19 cellular contexts compared by ENCODE assay signal in the genomic region with DNA sequence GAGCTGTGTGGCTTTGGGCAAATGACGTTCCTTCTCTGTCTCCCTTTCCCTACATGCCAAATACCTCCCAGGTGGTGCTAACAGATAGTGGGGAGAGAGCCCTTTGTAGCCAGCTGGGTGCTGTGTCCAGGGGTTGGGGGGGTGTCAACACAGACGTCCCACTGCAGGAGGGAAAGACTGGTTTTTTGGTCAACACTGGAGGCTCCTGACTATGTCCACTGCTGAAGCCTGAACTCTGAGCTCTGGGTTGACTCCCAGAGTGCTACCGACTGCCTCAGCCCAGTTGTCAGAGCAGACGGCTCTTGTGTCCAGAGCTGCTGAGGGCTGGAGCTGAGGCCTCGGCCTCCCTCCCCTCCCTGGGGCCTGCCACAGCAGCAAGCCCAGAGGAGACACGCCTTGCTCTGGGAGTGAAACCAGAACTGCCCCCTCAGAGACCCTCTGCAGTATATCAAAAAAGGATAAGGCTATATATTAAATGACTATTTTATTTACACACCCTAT. TPM values are rescaled to one million over a fixed set of nuclear protein-coding genes. Genes with fewer than 3 reads are reported as not detected.
A peak's percentile ranks its signal among the peaks of the same experiment; 100 is the strongest.
DNase-seq lines count a peak whose midpoint lies in the region; ATAC-seq and TF ChIP-seq lines count a peak whose summit lies in the region.
"Had no signal": no experiment of that assay in that cellular context is flagged by ENCODE, and none has a peak within 500 bp of the region (broad histone marks: within the 10 kb centered on the region; RNA-seq: fewer than 3 reads in every experiment).

No MANE protein-coding gene starts in this region.

- no peak overlapping the region for H3K4me2 ChIP-seq in osteoblast (ENCODE audit: insufficient read depth, low read length)

- 81 to 100% (median 90%) methylated on average over 3 to 6 of the region's 6 CpGs for WGBS in heart left ventricle, 4 donors

- intact Hi-C loops in left ventricle myocardium inferior (cut with micrococcal nuclease): no loop called here
- intact Hi-C loops in heart left ventricle (cut with DNase I): loop anchor here in 7 of 10 donors (5.0 to 10.0 kb wide), 12 partner anchors 34 to 756 kb away; a partner anchor contains a TSS

- TF ChIP-seq POLR2A in heart left ventricle (IDR thresholded peaks at IDR 0.05): no peak

- peak overlapping the region; percentile 87 for H3K27ac ChIP-seq in left ventricle myocardium inferior (replicated peaks)
- H3K27ac ChIP-seq in heart left ventricle: no peak overlapping the region
- no peak overlapping the region for H3K27ac ChIP-seq in osteoblast (ENCODE audit: low read depth, low read length)
- H3K27ac ChIP-seq: C4-2B had no signal

- no peak for DNase-seq in left ventricle myocardium inferior
- DNase-seq in heart left ventricle: no peak
- DNase-seq in islet precursor cell: peak; percentile 37
- peak; percentile 21 for DNase-seq in osteoblast (ENCODE audit: insufficient read length, low spot score, missing footprints)
- no peak for DNase-seq in activated T-cell treated with anti-CD3 and anti-CD28 coated beads, Interleukin-2, amount 50 U/mL, for 4 hours
- no peak for DNase-seq in amniotic stem cell (lab: John Stamatoyannopoulos, UW)
- DNase-seq in NK-92 treated with Interleukin-12 subunit alpha and Interleukin-12 subunit beta, amount 100 ng/mL, for 24 hours (lab: John Stamatoyannopoulos, UW): no peak
- DNase-seq: GOT3, Karpas-422, MV-4-11, NCI-H1105 treated with DMSO at 0.1 percent for 48 hours, NCI-H2029 treated with DMSO at 0.1 percent for 48 hours, NCI-H345, NCI-H524 treated with DMSO at 0.1 percent for 48 hours, OCI-M1, Right ventricle myocardium superior had no signal

- H3K4me3 Mint-ChIP-seq in activated T-cell treated with anti-CD3 and anti-CD28 coated beads, Interleukin-2, amount 50 U/mL, for 4 hours: no peak overlapping the region
- H3K4me3 Mint-ChIP-seq: IgD-negative memory B cell had no signal

- no peaks in the 10 kb centered on the region for H3K4me1 Mint-ChIP-seq in activated T-cell treated with anti-CD3 and anti-CD28 coated beads, Interleukin-2, amount 50 U/mL, for 4 hours (ENCODE audit: low read depth)
- H3K4me1 Mint-ChIP-seq: IgD-negative memory B cell had no signal

- no peaks in the 10 kb centered on the region for H3K9me3 Mint-ChIP-seq in activated T-cell treated with anti-CD3 and anti-CD28 coated beads, Interleukin-2, amount 50 U/mL, for 4 hours
- H3K9me3 Mint-ChIP-seq: IgD-negative memory B cell had no signal

- no peaks in the 10 kb centered on the region for H3K27me3 ChIP-seq in left ventricle myocardium inferior (ENCODE audit: low read depth)
- H3K27me3 ChIP-seq in heart left ventricle: no peaks in the 10 kb centered on the region
- H3K27me3 ChIP-seq in osteoblast (ENCODE audit: insufficient read depth, low read length): no peaks in the 10 kb centered on the region

- H3K36me3 ChIP-seq in left ventricle myocardium inferior (peaks cover 12% of the 10 kb centered on the region), heart left ventricle (peaks cover 0 to 19% (median 4%) of the 10 kb centered on the region in 9 donors), osteoblast (ENCODE audit: insufficient read depth, low read length) (peaks cover 16% of the 10 kb centered on the region)

- ATAC-seq in heart left ventricle: no peak
- no peak for ATAC-seq in activated T-cell treated with anti-CD3 and anti-CD28 coated beads, Interleukin-2, amount 50 U/mL, for 4 hours
- ATAC-seq in GM21515 (IDR thresholded peaks at IDR 0.05; ENCODE audit: unreplicated experiment): no peak

- H3K4me3 ChIP-seq in left ventricle myocardium inferior: no peak overlapping the region
- H3K4me3 ChIP-seq in heart left ventricle: no peak overlapping the region
- H3K4me3 ChIP-seq in osteoblast (ENCODE audit: insufficient read depth, low read length): no peak overlapping the region

- H3K27me3 Mint-ChIP-seq in activated T-cell treated with anti-CD3 and anti-CD28 coated beads, Interleukin-2, amount 50 U/mL, for 4 hours (ENCODE audit: low read depth): no peaks in the 10 kb centered on the region

- no peaks in the 10 kb centered on the region for H4K20me1 ChIP-seq in osteoblast (ENCODE audit: insufficient read depth, low read length)

- no peaks in the 10 kb centered on the region for H3K79me2 ChIP-seq in osteoblast (ENCODE audit: insufficient read depth, low read length)

- H3K4me1 ChIP-seq in left ventricle myocardium inferior (peaks cover 69% of the 10 kb centered on the region), heart left ventricle (peaks cover 0 to 64% (median 32%) of the 10 kb centered on the region in 12 donors), osteoblast (ENCODE audit: insufficient read depth, low read length) (no peaks in the 10 kb centered on the region)

- H2AFZ ChIP-seq in osteoblast (ENCODE audit: low read length): no peak overlapping the region

- TF ChIP-seq CTCF in left ventricle myocardium inferior (IDR thresholded peaks at IDR 0.05; ENCODE audit: borderline replicate concordance) (no peak), heart left ventricle (IDR thresholded peaks at IDR 0.05) (no peak), osteoblast (IDR thresholded peaks at IDR 0.05; ENCODE audit: extremely low read depth, low read depth, low read length) (no peak)

- no peaks in the 10 kb centered on the region for H3K36me3 Mint-ChIP-seq in activated T-cell treated with anti-CD3 and anti-CD28 coated beads, Interleukin-2, amount 50 U/mL, for 4 hours (ENCODE audit: insufficient read depth)
- H3K36me3 Mint-ChIP-seq: IgD-negative memory B cell had no signal

- no peaks in the 10 kb centered on the region for H3K9me3 ChIP-seq in left ventricle myocardium inferior (replicated peaks)
- H3K9me3 ChIP-seq in heart left ventricle: no peaks in the 10 kb centered on the region
- H3K9me3 ChIP-seq in osteoblast (ENCODE audit: low read depth, low read length): no peaks in the 10 kb centered on the region

RNA-seq across cellular contexts. Expression of a gene that starts 14.8 kb away (rescaled TPM):
- total RNA-seq in left ventricle myocardium inferior: 21.4 TPM
- total RNA-seq in heart left ventricle: 10 to 100 TPM; 18.9 to 27.6 (median 22.9) TPM
- polyA plus RNA-seq in heart left ventricle: 10 to 100 TPM in 1 of 2 donors, 1 to 10 TPM in 1; 8.6 to 16.1 TPM
- total RNA-seq in osteoblast: 114 and 119 TPM in 2 replicates
- 10 to 100 TPM; 36.7 to 38.1 (median 37.7) TPM for total RNA-seq in activated T-cell treated with anti-CD3 and anti-CD28 coated beads, Interleukin-2, amount 50 U/mL, for 4 hours

Comparison
In these comparisons a context has a peak if more than half of its experiments do, and no peak if none do; other contexts are left out.
1. DNase-seq: peak in islet precursor cell (single experiment) and osteoblast (single experiment); none in left ventricle myocardium inferior (single experiment), heart left ventricle (0 of 5), activated T-cell treated with anti-CD3 and anti-CD28 coated beads, Interleukin-2, amount 50 U/mL, for 4 hours (single experiment), amniotic stem cell (single experiment) and NK-92 treated with Interleukin-12 subunit alpha and Interleukin-12 subunit beta, amount 100 ng/mL, for 24 hours (single experiment).